ENCODE assay signal across 1 cellular context in the genomic region with DNA sequence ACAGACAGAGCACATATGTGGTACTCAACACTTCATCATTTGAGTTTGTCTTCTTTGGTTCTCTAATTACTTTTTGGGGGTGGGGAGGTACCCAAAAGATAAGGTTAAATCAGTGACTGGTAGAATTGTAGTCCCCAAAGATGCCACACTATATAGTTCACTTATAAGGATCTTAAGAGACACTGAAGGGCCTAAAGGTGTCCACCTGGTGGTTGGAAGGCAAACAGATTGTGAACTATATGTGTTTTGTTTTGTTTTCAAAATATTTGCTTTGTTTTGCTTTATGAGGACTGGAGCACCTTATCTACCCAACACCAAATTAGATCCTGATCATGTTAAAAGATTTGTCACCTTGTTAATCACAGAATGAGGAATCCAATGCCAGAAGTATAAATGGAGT.
TF ChIP-seq lines count a peak whose summit lies in the region.

No MANE protein-coding gene starts in this region.

TF ChIP-seq in SK-N-SH, 30 proteins besides CTCF, POLR2A, EP300 and RAD21:
- TF ChIP-seq, protein P1, sequence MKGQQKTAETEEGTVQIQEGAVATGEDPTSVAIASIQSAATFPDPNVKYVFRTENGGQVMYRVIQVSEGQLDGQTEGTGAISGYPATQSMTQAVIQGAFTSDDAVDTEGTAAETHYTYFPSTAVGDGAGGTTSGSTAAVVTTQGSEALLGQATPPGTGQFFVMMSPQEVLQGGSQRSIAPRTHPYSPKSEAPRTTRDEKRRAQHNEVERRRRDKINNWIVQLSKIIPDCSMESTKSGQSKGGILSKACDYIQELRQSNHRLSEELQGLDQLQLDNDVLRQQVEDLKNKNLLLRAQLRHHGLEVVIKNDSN (IDR thresholded peaks at IDR 0.05; ENCODE audit: borderline replicate concordance, low read depth): no peak
- no peak for TF ChIP-seq RXRA (IDR thresholded peaks at IDR 0.05; ENCODE audit: borderline replicate concordance, low read depth)
- no peak for TF ChIP-seq CHD2 (IDR thresholded peaks at IDR 0.05; ENCODE audit: low read length, partially characterized antibody)
- TF ChIP-seq USF2 (IDR thresholded peaks at IDR 0.05; ENCODE audit: borderline replicate concordance, low read depth, low read length): no peak
- TF ChIP-seq TAF1 (IDR thresholded peaks at IDR 0.05; ENCODE audit: borderline replicate concordance, low read depth, low read length): no peak
- no peak for TF ChIP-seq EZH2phosphoT487 (IDR thresholded peaks at IDR 0.05; ENCODE audit: borderline replicate concordance, low read depth)
- TF ChIP-seq MEF2A (IDR thresholded peaks at IDR 0.05; ENCODE audit: borderline replicate concordance, low read depth): no peak
- no peak for TF ChIP-seq PBX3 (IDR thresholded peaks at IDR 0.05)
- no peak for TF ChIP-seq MXI1 (IDR thresholded peaks at IDR 0.05; ENCODE audit: low read depth, low read length)
- TF ChIP-seq RFX5 (IDR thresholded peaks at IDR 0.05; ENCODE audit: low read length): no peak
- TF ChIP-seq YY1 (IDR thresholded peaks at IDR 0.05; ENCODE audit: low read depth): no peak
- no peak for TF ChIP-seq GATA2 (CRISPR knock-in tag; IDR thresholded peaks at IDR 0.05)
- TF ChIP-seq GABPA (IDR thresholded peaks at IDR 0.05; ENCODE audit: low read depth): no peak
